In genomic region chr2:118122768-118123335, GRCh38 we compare ENCODE assay signal across 8 cellular contexts. TPM values are rescaled to one million over a fixed set of nuclear protein-coding genes. Genes with fewer than 3 reads are reported as not detected.
DNase-seq lines count a peak whose midpoint lies in the region; ATAC-seq, FAIRE-seq and TF ChIP-seq lines count a peak whose summit lies in the region.
"Had no signal": no experiment of that assay in that cellular context is flagged by ENCODE, and none has a peak within 500 bp of the region (broad histone marks: within the 10 kb centered on the region; RNA-seq: fewer than 3 reads in every experiment).

No MANE protein-coding gene starts in this region.

- H3K4me1 ChIP-seq in K562 (replicated peaks in 1 of 2; ENCODE audit: control insufficient read depth in 2 of 2, insufficient read depth in 2 of 2, low read length in 2 of 2): no peaks in the 10 kb centered on the region
- H3K4me1 ChIP-seq in thymus (ENCODE audit: control insufficient read depth, insufficient read depth, low read length): no peaks in the 10 kb centered on the region

- H3K9me3 Mint-ChIP-seq in activated naive CD8-positive, alpha-beta T cell treated with anti-CD3 and anti-CD28 coated beads for 36 hours: no peaks in the 10 kb centered on the region
- H3K9me3 Mint-ChIP-seq in type B pancreatic cell: no peaks in the 10 kb centered on the region

- CTCF ChIA-PET in K562 (lab: Yijun Ruan, JAX; ENCODE audit: low intra/inter-chr PET ratio): no interaction called here

- intact Hi-C loops in K562 (cut with micrococcal nuclease): no loop called here

- TF ChIP-seq EP300 in K562 (IDR thresholded peaks at IDR 0.05; ENCODE audit: low read length): no peak

- no peaks in the 10 kb centered on the region for H3K4me1 Mint-ChIP-seq in activated naive CD8-positive, alpha-beta T cell treated with anti-CD3 and anti-CD28 coated beads for 36 hours
- H3K4me1 Mint-ChIP-seq in type B pancreatic cell (ENCODE audit: unreplicated experiment): peaks cover 8% of the 10 kb centered on the region

- POLR2A ChIA-PET in K562 (lab: Yijun Ruan, JAX): interaction anchor here (1.0 kb wide), 1 partner anchor 11 kb away, joined by 7 read pairs; no protein-coding TSS in a partner anchor

- no peaks in the 10 kb centered on the region for H3K79me2 ChIP-seq in K562 (ENCODE audit: control insufficient read depth, insufficient read depth, low read length)

- TF ChIP-seq POLR2A in K562 (conservative IDR thresholded peaks at IDR 0.05): no peak

- H3K27ac ChIP-seq in K562 (ENCODE audit: extremely low read depth, low read depth, low read length): no peak overlapping the region
- H3K27ac ChIP-seq in thymus (ENCODE audit: low read depth): peak overlapping the region; percentile 38

- H3K4me3 Mint-ChIP-seq in activated naive CD8-positive, alpha-beta T cell treated with anti-CD3 and anti-CD28 coated beads for 36 hours: no peak overlapping the region
- no peak overlapping the region for H3K4me3 Mint-ChIP-seq in type B pancreatic cell

- no peak overlapping the region for H3K4me3 ChIP-seq in K562
- H3K4me3 ChIP-seq in thymus (ENCODE audit: low read length): no peak overlapping the region

- peaks cover 22% of the 10 kb centered on the region for H3K27me3 Mint-ChIP-seq in activated naive CD8-positive, alpha-beta T cell treated with anti-CD3 and anti-CD28 coated beads for 36 hours
- no peaks in the 10 kb centered on the region for H3K27me3 Mint-ChIP-seq in type B pancreatic cell

- H3K9me3 ChIP-seq in K562 (replicated peaks; ENCODE audit: control insufficient read depth, insufficient read depth, low read depth, low read length): no peaks in the 10 kb centered on the region
- no peaks in the 10 kb centered on the region for H3K9me3 ChIP-seq in thymus (ENCODE audit: control insufficient read depth)

- no TSS peak for BruUV-seq in K562 (replicated peaks; lab: Mats Ljungman, UMichigan)

- ATAC-seq in GM19438 (IDR thresholded peaks at IDR 0.05; ENCODE audit: low read depth, unreplicated experiment) (peak; percentile 88), HG03095 (IDR thresholded peaks at IDR 0.05; ENCODE audit: unreplicated experiment) (peak; percentile 86), K562 (no peak)

- 10% methylated on average over 1 of the region's 1 CpG for WGBS in K562 (ENCODE audit: insufficient coverage, low coverage, missing lambda C conversion rate)
- WGBS in thymus: 27% methylated on average over 1 of the region's 1 CpG

- no peaks in the 10 kb centered on the region for H4K20me1 ChIP-seq in K562 (replicated peaks; ENCODE audit: control insufficient read depth, insufficient read depth, low read length)

- no peak overlapping the region for H3K27ac Mint-ChIP-seq in activated naive CD8-positive, alpha-beta T cell treated with anti-CD3 and anti-CD28 coated beads for 36 hours
- H3K27ac Mint-ChIP-seq in type B pancreatic cell: no peak overlapping the region

- DNase-seq in K562 (ENCODE audit: extremely low read depth in 1 of 4, low spot score in 3 of 4) (no peak), NCI-H2171 (lab: John Stamatoyannopoulos, UW) (no peak), type B pancreatic cell (ENCODE audit: extremely low spot score, unreplicated experiment) (no peak)
- no peak for DNase-seq in activated naive CD8-positive, alpha-beta T cell treated with anti-CD3 and anti-CD28 coated beads for 36 hours

- TF ChIP-seq RAD21 in K562 (CRISPR knock-in tag; conservative IDR thresholded peaks at IDR 0.05 in 1 of 2, IDR thresholded peaks at IDR 0.05 in 1 of 2): no peak

- no peaks in the 10 kb centered on the region for H3K36me3 Mint-ChIP-seq in activated naive CD8-positive, alpha-beta T cell treated with anti-CD3 and anti-CD28 coated beads for 36 hours
- H3K36me3 Mint-ChIP-seq in type B pancreatic cell: no peaks in the 10 kb centered on the region

- H3K36me3 ChIP-seq in K562 (ENCODE audit: control insufficient read depth, insufficient read depth, low read length) (no peaks in the 10 kb centered on the region), thymus (ENCODE audit: control insufficient read depth, insufficient read depth) (no peaks in the 10 kb centered on the region)

- no peak overlapping the region for H2AFZ ChIP-seq in K562 (ENCODE audit: low read depth, low read length)

- H3K4me2 ChIP-seq in K562 (ENCODE audit: insufficient read depth, low read length): no peak overlapping the region

- in situ Hi-C loops in K562 (cut with MboI): no loop called here

- no peak overlapping the region for H3K9ac ChIP-seq in K562 (ENCODE audit: insufficient read depth in 1 of 2, low read depth in 2 of 2, low read length in 2 of 2)

- no peak for TF ChIP-seq CTCF in K562 (IDR thresholded peaks at IDR 0.05 in 2 of 3, conservative IDR thresholded peaks at IDR 0.05 in 1 of 3; ENCODE audit: insufficient read depth in 2 of 3, low read depth in 1 of 3, low read length in 3 of 3)
- TF ChIP-seq CTCF in type B pancreatic cell (conservative IDR thresholded peaks at IDR 0.05): no peak

- H3K9me1 ChIP-seq in K562 (ENCODE audit: control insufficient read depth, insufficient read depth, low read length): no peaks in the 10 kb centered on the region

- no peak for FAIRE-seq in K562 (lab: Jason Lieb, UNC)
- FAIRE-seq: islet of Langerhans had no signal

- H3K27me3 ChIP-seq in K562 (ENCODE audit: control insufficient read depth in 2 of 2, insufficient read depth in 2 of 2, low read length in 2 of 2): peaks cover 16 to 22% of the 10 kb centered on the region in 2 experiments
- H3K27me3 ChIP-seq in thymus (ENCODE audit: control insufficient read depth, insufficient read depth): peaks cover 2% of the 10 kb centered on the region

TF ChIP-seq in K562, 482 proteins besides CTCF, POLR2A, EP300 and RAD21:
- peak; percentile 51; the same call in 1 of the 2 replicates for TF ChIP-seq SPI1 (IDR thresholded peaks at IDR 0.05; ENCODE audit: borderline replicate concordance, low read depth, low read length)
- TF ChIP-seq ETV6 (IDR thresholded peaks at IDR 0.05; ENCODE audit: borderline replicate concordance in 1 of 2, low read depth in 2 of 2, low read length in 1 of 2): no peak
- no peak for TF ChIP-seq ETV6 (CRISPR knock-in tag; IDR thresholded peaks at IDR 0.05; ENCODE audit: borderline replicate concordance)

RNA-seq across cellular contexts. Expression of gene INSIG2, which starts 34.6 kb away (rescaled TPM):
- 7.7 and 29.7 TPM in 2 replicates for total RNA-seq in K562 (2011; cell fraction: chromatin; rRNA removed; ENCODE audit: low replicate concordance)
- 2.8 and 5.1 TPM in 2 replicates for total RNA-seq in K562 (2011; cell fraction: nucleolus; rRNA removed)
- total RNA-seq in K562 (2011; cell fraction: nucleoplasm; rRNA removed): 13.0 and 21.4 TPM in 2 replicates
- total RNA-seq in K562 (2014; rRNA removed) (1.5 and 2.1 TPM in 2 replicates), K562 (2014; rRNA removed; fragmentation: Illumina TruSeq; extraction: Trizol) (3.4 and 3.5 TPM in 2 replicates), K562 (2015; rRNA removed; fragmentation: Illumina TruSeq; extraction: Trizol) (1.9 and 2.4 TPM in 2 replicates), K562 (2021) (5.5 and 6.7 TPM in 2 replicates), type B pancreatic cell (ENCODE audit: low replicate concordance) (18.7 and 22.7 TPM in 2 replicates)
- polyA plus RNA-seq in K562 (2011; rRNA removed) (27.5 and 34.2 TPM in 2 replicates), K562 (2014; fragmentation: Illumina TruSeq; extraction: Trizol) (4.0 and 4.1 TPM in 2 replicates), K562 (2014; fragmentation: Nextera tagmentation; extraction: Ambion mirVana) (10 to 100 TPM in 1 of 2 experiments, 1 to 10 TPM in 1; 9.7 to 10.7 TPM), K562 (2014; rRNA removed) (6.4 and 11.0 TPM in 2 replicates), thymus (27.9 TPM)
- 6.5 and 18.8 TPM in 2 replicates for polyA plus RNA-seq in K562 (2011; cell fraction: cytosol; rRNA removed)
- 8.4 and 16.2 TPM in 2 replicates for polyA plus RNA-seq in K562 (2011; cell fraction: nucleus; rRNA removed)
- polyA plus RNA-seq in K562 (2012): 8.8 TPM in 2 replicates
- 16.5 and 22.3 TPM in 2 replicates for polyA minus RNA-seq in K562 (2011; rRNA and poly(A)+ RNA removed)
- 3.2 and 5.3 TPM in 2 replicates for polyA minus RNA-seq in K562 (2011; cell fraction: cytosol; rRNA and poly(A)+ RNA removed)
- polyA minus RNA-seq in K562 (2011; cell fraction: nucleus; rRNA and poly(A)+ RNA removed): 5.5 and 14.8 TPM in 2 replicates
- 10 to 100 TPM; 31.8 to 35.3 TPM for total RNA-seq in activated naive CD8-positive, alpha-beta T cell treated with anti-CD3 and anti-CD28 coated beads for 36 hours
